In the genomic region with DNA sequence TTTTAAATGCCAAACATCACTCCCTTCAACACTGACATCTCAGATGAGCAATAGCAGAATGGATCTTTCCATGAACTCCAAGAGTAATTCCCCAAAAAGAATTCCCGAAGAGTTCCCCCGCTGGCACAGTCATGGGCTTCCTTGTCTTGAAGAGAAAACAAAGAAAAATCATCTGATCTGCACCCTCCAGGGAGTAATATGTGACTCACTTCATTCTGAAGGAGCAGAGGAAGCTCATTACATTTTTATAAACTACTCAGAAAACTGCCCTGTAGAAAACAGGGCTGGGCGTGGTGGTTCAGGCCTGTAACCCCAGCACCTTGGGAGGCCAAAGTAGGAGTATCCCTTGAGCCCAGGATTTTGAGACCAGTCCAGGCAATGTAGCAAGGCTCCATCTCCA, we compare ENCODE assay signal across 1 cellular context.
TF ChIP-seq lines count a peak whose summit lies in the region.

No MANE protein-coding gene starts in this region.

TF ChIP-seq in IMR-90, 13 proteins besides CTCF, POLR2A, EP300 and RAD21:
- TF ChIP-seq BHLHE40 (IDR thresholded peaks at IDR 0.05; ENCODE audit: low read depth, low read length), result no peak
- no peak for TF ChIP-seq CHD1 (IDR thresholded peaks at IDR 0.05; ENCODE audit: low read depth, low read length)
- no peak for TF ChIP-seq MXI1 (IDR thresholded peaks at IDR 0.05; ENCODE audit: borderline replicate concordance, low read depth, low read length)
- TF ChIP-seq FOS (IDR thresholded peaks at IDR 0.05; ENCODE audit: low read depth, low read length), result no peak
- TF ChIP-seq NFE2L2 (IDR thresholded peaks at IDR 0.05; ENCODE audit: low read depth, low read length), result no peak
- TF ChIP-seq MAFK (IDR thresholded peaks at IDR 0.05; ENCODE audit: low read depth, low read length), result no peak
- no peak for TF ChIP-seq CEBPB (IDR thresholded peaks at IDR 0.05; ENCODE audit: low read depth, low read length)
- TF ChIP-seq, protein P1, sequence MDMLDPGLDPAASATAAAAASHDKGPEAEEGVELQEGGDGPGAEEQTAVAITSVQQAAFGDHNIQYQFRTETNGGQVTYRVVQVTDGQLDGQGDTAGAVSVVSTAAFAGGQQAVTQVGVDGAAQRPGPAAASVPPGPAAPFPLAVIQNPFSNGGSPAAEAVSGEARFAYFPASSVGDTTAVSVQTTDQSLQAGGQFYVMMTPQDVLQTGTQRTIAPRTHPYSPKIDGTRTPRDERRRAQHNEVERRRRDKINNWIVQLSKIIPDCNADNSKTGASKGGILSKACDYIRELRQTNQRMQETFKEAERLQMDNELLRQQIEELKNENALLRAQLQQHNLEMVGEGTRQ (IDR thresholded peaks at IDR 0.05; ENCODE audit: low read depth, low read length), result no peak
- TF ChIP-seq SMC3 (IDR thresholded peaks at IDR 0.05; ENCODE audit: low read depth, low read length), result no peak
- no peak for TF ChIP-seq RFX5 (IDR thresholded peaks at IDR 0.05; ENCODE audit: low read depth, low read length)
- no peak for TF ChIP-seq RCOR1 (IDR thresholded peaks at IDR 0.05; ENCODE audit: insufficient replicate concordance, low read length)
